Comparison of ENCODE assay signal across 14 cellular contexts in the genomic region with DNA sequence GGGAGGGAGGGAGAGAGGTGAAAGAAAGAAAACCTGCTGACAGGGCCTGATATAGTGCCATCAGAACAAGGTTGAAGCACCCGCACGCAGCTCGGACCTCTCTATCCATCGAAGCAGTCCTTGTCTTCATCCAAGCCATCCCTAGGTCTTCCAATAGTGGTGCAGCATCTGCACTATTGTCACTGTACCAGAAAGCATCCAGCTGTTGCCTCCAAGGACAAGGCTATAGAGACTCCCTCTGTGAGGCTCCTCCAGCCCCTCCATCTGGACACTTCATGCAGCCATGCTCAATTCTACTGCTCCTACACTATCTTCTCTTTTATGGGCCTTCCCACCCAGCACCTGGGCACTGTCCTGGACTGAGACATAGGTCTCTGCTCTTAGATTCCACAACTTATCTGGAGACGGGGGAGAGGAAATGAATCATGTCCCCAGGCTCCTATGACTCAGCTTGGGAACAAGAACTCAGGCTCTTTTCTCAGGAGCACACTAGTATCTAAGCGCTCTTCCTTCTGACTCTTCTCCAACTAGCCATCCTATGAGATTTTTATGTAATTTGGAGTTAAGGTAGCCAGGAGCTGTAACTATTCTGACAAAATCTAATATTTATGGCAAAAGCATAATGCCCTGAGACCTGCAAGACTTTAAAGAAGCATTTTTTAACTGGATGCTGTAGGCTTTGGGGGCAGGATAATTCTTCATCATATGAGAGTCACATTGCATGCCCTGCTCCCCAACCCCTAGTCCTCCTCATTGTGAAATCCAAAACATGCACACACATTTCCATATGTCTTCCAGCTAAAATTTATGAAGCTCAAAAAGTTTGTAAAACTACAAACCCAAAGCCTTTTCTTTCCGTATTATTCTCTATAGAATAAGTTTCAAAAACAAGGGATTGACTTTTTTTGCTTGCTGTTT.
DNase-seq lines count a peak whose midpoint lies in the region; ATAC-seq, FAIRE-seq and TF ChIP-seq lines count a peak whose summit lies in the region.
"Had no signal": no experiment of that assay in that cellular context is flagged by ENCODE, and none has a peak within 500 bp of the region (broad histone marks: within the 10 kb centered on the region; RNA-seq: fewer than 3 reads in every experiment).

No MANE protein-coding gene starts in this region.

- ATAC-seq in HG02798 (IDR thresholded peaks at IDR 0.05; ENCODE audit: poor library complexity, unreplicated experiment) (no peak), HG03175 (IDR thresholded peaks at IDR 0.05; ENCODE audit: unreplicated experiment) (no peak)

- 76 to 77% methylated on average over 7 of the region's 7 CpGs for WGBS in esophagus squamous epithelium, 2 donors

- CTCF ChIA-PET in A673 (lab: Charles Lee), result no interaction called here

- dilution Hi-C loops in keratinocyte (cut with MboI; ENCODE audit: extremely low pct_ligation_motif_present, low sequenced_read_pairs), result no loop called here

- H3K4me1 ChIP-seq in A673 (ENCODE audit: insufficient read depth, low read length, poor library complexity, severe bottlenecking) (peaks cover 8% of the 10 kb centered on the region), keratinocyte (ENCODE audit: control insufficient read depth, extremely low read depth, insufficient read depth, low read length) (peaks cover 16% of the 10 kb centered on the region), esophagus squamous epithelium (no peaks in the 10 kb centered on the region)

- H3K9ac ChIP-seq in keratinocyte (ENCODE audit: control insufficient read depth, extremely low read depth, insufficient read depth, low read length), result no peak overlapping the region
- H3K9ac ChIP-seq: BLaER1 treated with 17β-estradiol and CSF1 and Interleukin-3, amounts not matched to agents 10 nM and 100 nM had no signal

- H3K4me3 ChIP-seq in A673 (ENCODE audit: low read depth, low read length, poor library complexity, severe bottlenecking), result no peak overlapping the region
- no peak overlapping the region for H3K4me3 ChIP-seq in keratinocyte (ENCODE audit: control insufficient read depth in 2 of 3, extremely low read depth in 1 of 3, insufficient read depth in 2 of 3, low read depth in 1 of 3, low read length in 3 of 3)
- H3K4me3 ChIP-seq in esophagus squamous epithelium, result no peak overlapping the region
- H3K4me3 ChIP-seq: BLaER1 treated with 17β-estradiol and CSF1 and Interleukin-3, amounts not matched to agents 10 nM and 100 nM; skin epidermis had no signal

- DNase-seq in A673 (ENCODE audit: low spot score), result peak; percentile 70
- peak; percentile 83 for DNase-seq in HS-5 (ENCODE audit: low read depth)
- DNase-seq in brain pericyte (ENCODE audit: low read depth, low spot score), result peak; percentile 54
- DNase-seq in keratinocyte (ENCODE audit: low read depth, low spot score), result peak; percentile 32
- DNase-seq in NCI-H524 (lab: John Stamatoyannopoulos, UW), result no peak
- DNase-seq in esophagus squamous epithelium (lab: John Stamatoyannopoulos, UW), result no peak
- DNase-seq: activated CD4-positive, alpha-beta memory T cell treated with anti-CD3 and anti-CD28 coated beads for 36 hours; NCI-H187; SHP77 treated with DMSO at 0.1 percent for 48 hours; stimulated activated naive CD4-positive, alpha-beta T cell treated with Interleukin-2 at 50 U/mL for 16 hours had no signal

- no peak for TF ChIP-seq POLR2A in esophagus squamous epithelium (IDR thresholded peaks at IDR 0.05)

- H3K27me3 ChIP-seq in A673 (replicated peaks; ENCODE audit: insufficient read depth, low read depth, low read length, poor library complexity) (no peaks in the 10 kb centered on the region), keratinocyte (ENCODE audit: control insufficient read depth, extremely low read depth, insufficient read depth, low read length) (no peaks in the 10 kb centered on the region), esophagus squamous epithelium (no peaks in the 10 kb centered on the region)
- H3K27me3 ChIP-seq: BLaER1 treated with 17β-estradiol and CSF1 and Interleukin-3, amounts not matched to agents 10 nM and 100 nM had no signal

- H3K36me3 ChIP-seq in A673 (ENCODE audit: insufficient read depth, low read length, poor library complexity, severe bottlenecking) (peaks cover 4% of the 10 kb centered on the region), keratinocyte (ENCODE audit: control insufficient read depth in 2 of 2, extremely low read depth in 1 of 2, insufficient read depth in 2 of 2, low read length in 2 of 2) (no peaks in the 10 kb centered on the region), esophagus squamous epithelium (no peaks in the 10 kb centered on the region)
- H3K36me3 ChIP-seq: BLaER1 treated with 17β-estradiol and CSF1 and Interleukin-3, amounts not matched to agents 10 nM and 100 nM had no signal

- TF ChIP-seq CTCF in A673 (conservative IDR thresholded peaks at IDR 0.05; ENCODE audit: low read depth, low read length) (no peak), keratinocyte (optimal IDR thresholded peaks at IDR 0.05 in 1 of 3, IDR thresholded peaks at IDR 0.05 in 1 of 3, conservative IDR thresholded peaks at IDR 0.05 in 1 of 3; ENCODE audit: extremely low read depth in 1 of 3, insufficient read depth in 2 of 3, low read length in 3 of 3) (no peak), esophagus squamous epithelium (IDR thresholded peaks at IDR 0.05) (no peak)

- FAIRE-seq in keratinocyte (lab: Jason Lieb, UNC), result peak; percentile 98

- no peaks in the 10 kb centered on the region for H4K20me1 ChIP-seq in keratinocyte (ENCODE audit: control insufficient read depth, extremely low read depth, insufficient read depth, low read length)
- H4K20me1 ChIP-seq: BLaER1 treated with 17β-estradiol and CSF1 and Interleukin-3, amounts not matched to agents 10 nM and 100 nM had no signal

- POLR2A ChIA-PET in A673 (lab: Charles Lee; ENCODE audit: low non-redundant PET), result no interaction called here

- no peak overlapping the region for H2AFZ ChIP-seq in keratinocyte (ENCODE audit: control insufficient read depth, low read length)

- no peaks in the 10 kb centered on the region for H3K79me2 ChIP-seq in keratinocyte (ENCODE audit: control insufficient read depth, insufficient read depth, low read length)

- H3K9me3 ChIP-seq in A673 (ENCODE audit: low read depth, low read length, poor library complexity, severe bottlenecking) (no peaks in the 10 kb centered on the region), keratinocyte (ENCODE audit: control insufficient read depth, low read depth, low read length) (no peaks in the 10 kb centered on the region), esophagus squamous epithelium (no peaks in the 10 kb centered on the region)

- no peaks in the 10 kb centered on the region for H3K9me1 ChIP-seq in keratinocyte (ENCODE audit: control insufficient read depth, extremely low read depth, insufficient read depth, low read length)

- BruUV-seq in A673 (replicated peaks; lab: Mats Ljungman, UMichigan), result no TSS peak

- intact Hi-C loops in A673 (cut with micrococcal nuclease; ENCODE audit: unreplicated experiment), result no loop called here
- intact Hi-C loops in esophagus squamous epithelium (cut with DNase I), result no loop called here

- peak overlapping the region; percentile 41 for H3K4me2 ChIP-seq in keratinocyte (ENCODE audit: control insufficient read depth, extremely low read depth, insufficient read depth, low read depth, low read length)

- no peak overlapping the region for H3K27ac ChIP-seq in A673 (ENCODE audit: low read depth, low read length, poor library complexity, severe bottlenecking)
- no peak overlapping the region for H3K27ac ChIP-seq in keratinocyte (ENCODE audit: control insufficient read depth, insufficient read depth, low read length)
- H3K27ac ChIP-seq in esophagus squamous epithelium, result no peak overlapping the region
- H3K27ac ChIP-seq: BLaER1 treated with 17β-estradiol and CSF1 and Interleukin-3, amounts not matched to agents 10 nM and 100 nM had no signal

Comparison
In these comparisons a context has a peak if more than half of its experiments do, and no peak if none do; other contexts are left out.
1. DNase-seq: peak in A673 (single experiment), HS-5 (single experiment), brain pericyte (single experiment) and keratinocyte (single experiment); none in NCI-H524 (0 of 2) and esophagus squamous epithelium (single experiment).